1 cellular context compared by ENCODE assay signal in the genomic region with DNA sequence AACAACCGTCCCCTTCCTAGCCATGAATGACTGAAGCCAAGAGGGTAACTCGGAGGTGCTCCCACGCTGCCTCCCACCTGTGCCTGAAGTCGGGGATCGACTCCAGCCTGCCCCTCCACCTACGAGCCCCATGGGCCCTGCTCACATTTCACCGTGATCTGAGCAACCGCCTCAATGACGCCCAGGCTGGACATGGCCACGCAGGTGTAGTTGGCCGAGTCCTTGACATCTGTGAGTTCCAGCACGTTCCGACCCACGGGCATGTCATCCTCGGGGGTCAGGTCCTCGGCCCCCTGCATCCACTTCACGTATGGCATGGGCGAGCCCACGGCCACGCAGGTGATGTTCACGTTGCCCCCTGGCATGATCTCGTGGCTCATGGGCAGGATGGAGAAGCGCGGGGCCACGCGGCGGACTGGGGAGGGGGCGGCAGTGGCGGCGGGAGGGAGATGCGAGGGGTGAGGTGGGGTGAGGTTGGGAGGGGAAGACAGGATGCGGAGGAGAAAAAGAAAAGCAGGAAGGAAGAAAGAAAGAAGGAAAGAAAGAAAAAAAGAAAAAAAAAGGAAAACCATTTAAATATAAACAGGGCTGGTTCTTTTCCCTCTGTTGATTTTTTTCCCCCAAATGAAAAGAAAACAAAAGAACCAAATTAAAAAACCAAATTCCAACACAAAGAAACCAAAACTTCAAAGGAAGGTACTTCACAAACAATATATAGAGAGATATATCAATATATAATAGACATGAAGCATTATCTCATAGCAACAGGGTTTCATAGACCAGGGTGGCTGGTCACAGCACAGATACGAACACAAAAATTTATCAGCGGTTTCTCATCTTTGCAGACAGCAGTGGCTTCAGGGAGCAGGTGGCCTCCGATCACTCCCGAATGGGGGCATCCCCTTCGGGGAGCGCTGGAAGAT.
TF ChIP-seq lines count a peak whose summit lies in the region.

No MANE protein-coding gene starts in this region.

TF ChIP-seq in WTC11, 78 proteins besides CTCF, POLR2A, EP300 and RAD21 (continued from another document):
- TF ChIP-seq ATF2 (CRISPR knock-in tag; IDR thresholded peaks at IDR 0.05; ENCODE audit: borderline replicate concordance, low read depth) = no peak
- TF ChIP-seq, protein P1, sequence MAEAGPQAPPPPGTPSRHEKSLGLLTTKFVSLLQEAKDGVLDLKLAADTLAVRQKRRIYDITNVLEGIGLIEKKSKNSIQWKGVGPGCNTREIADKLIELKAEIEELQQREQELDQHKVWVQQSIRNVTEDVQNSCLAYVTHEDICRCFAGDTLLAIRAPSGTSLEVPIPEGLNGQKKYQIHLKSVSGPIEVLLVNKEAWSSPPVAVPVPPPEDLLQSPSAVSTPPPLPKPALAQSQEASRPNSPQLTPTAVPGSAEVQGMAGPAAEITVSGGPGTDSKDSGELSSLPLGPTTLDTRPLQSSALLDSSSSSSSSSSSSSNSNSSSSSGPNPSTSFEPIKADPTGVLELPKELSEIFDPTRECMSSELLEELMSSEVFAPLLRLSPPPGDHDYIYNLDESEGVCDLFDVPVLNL (CRISPR knock-in tag; IDR thresholded peaks at IDR 0.05; ENCODE audit: borderline replicate concordance, low read depth) = no peak
- TF ChIP-seq, protein P2, sequence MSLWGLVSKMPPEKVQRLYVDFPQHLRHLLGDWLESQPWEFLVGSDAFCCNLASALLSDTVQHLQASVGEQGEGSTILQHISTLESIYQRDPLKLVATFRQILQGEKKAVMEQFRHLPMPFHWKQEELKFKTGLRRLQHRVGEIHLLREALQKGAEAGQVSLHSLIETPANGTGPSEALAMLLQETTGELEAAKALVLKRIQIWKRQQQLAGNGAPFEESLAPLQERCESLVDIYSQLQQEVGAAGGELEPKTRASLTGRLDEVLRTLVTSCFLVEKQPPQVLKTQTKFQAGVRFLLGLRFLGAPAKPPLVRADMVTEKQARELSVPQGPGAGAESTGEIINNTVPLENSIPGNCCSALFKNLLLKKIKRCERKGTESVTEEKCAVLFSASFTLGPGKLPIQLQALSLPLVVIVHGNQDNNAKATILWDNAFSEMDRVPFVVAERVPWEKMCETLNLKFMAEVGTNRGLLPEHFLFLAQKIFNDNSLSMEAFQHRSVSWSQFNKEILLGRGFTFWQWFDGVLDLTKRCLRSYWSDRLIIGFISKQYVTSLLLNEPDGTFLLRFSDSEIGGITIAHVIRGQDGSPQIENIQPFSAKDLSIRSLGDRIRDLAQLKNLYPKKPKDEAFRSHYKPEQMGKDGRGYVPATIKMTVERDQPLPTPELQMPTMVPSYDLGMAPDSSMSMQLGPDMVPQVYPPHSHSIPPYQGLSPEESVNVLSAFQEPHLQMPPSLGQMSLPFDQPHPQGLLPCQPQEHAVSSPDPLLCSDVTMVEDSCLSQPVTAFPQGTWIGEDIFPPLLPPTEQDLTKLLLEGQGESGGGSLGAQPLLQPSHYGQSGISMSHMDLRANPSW (CRISPR knock-in tag; conservative IDR thresholded peaks at IDR 0.05; ENCODE audit: low read depth) = no peak
- TF ChIP-seq, protein P3, sequence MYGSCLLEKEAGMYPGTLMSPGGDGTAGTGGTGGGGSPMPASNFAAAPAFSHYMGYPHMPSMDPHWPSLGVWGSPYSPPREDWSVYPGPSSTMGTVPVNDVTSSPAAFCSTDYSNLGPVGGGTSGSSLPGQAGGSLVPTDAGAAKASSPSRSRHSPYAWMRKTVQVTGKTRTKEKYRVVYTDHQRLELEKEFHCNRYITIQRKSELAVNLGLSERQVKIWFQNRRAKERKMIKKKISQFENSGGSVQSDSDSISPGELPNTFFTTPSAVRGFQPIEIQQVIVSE (CRISPR knock-in tag; IDR thresholded peaks at IDR 0.05; ENCODE audit: borderline replicate concordance) = no peak
- TF ChIP-seq PRDM15 (CRISPR knock-in tag; IDR thresholded peaks at IDR 0.05) = no peak
- TF ChIP-seq ZNF425 (CRISPR knock-in tag; conservative IDR thresholded peaks at IDR 0.05) = no peak
- no peak for TF ChIP-seq ZBTB21 (CRISPR knock-in tag; IDR thresholded peaks at IDR 0.05; ENCODE audit: borderline replicate concordance)
- TF ChIP-seq ELF4 (CRISPR knock-in tag; IDR thresholded peaks at IDR 0.05; ENCODE audit: low read depth) = no peak
- TF ChIP-seq GABPB1 (CRISPR knock-in tag; IDR thresholded peaks at IDR 0.05) = no peak
- TF ChIP-seq, protein P4, sequence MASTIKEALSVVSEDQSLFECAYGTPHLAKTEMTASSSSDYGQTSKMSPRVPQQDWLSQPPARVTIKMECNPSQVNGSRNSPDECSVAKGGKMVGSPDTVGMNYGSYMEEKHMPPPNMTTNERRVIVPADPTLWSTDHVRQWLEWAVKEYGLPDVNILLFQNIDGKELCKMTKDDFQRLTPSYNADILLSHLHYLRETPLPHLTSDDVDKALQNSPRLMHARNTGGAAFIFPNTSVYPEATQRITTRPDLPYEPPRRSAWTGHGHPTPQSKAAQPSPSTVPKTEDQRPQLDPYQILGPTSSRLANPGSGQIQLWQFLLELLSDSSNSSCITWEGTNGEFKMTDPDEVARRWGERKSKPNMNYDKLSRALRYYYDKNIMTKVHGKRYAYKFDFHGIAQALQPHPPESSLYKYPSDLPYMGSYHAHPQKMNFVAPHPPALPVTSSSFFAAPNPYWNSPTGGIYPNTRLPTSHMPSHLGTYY (CRISPR knock-in tag; IDR thresholded peaks at IDR 0.05) = no peak
- TF ChIP-seq IRF2 (CRISPR knock-in tag; IDR thresholded peaks at IDR 0.05; ENCODE audit: borderline replicate concordance, low read depth) = no peak
- TF ChIP-seq MYBL2 (CRISPR knock-in tag; IDR thresholded peaks at IDR 0.05) = no peak
- no peak for TF ChIP-seq PREB (CRISPR knock-in tag; IDR thresholded peaks at IDR 0.05; ENCODE audit: borderline replicate concordance)
